In the genomic region with DNA sequence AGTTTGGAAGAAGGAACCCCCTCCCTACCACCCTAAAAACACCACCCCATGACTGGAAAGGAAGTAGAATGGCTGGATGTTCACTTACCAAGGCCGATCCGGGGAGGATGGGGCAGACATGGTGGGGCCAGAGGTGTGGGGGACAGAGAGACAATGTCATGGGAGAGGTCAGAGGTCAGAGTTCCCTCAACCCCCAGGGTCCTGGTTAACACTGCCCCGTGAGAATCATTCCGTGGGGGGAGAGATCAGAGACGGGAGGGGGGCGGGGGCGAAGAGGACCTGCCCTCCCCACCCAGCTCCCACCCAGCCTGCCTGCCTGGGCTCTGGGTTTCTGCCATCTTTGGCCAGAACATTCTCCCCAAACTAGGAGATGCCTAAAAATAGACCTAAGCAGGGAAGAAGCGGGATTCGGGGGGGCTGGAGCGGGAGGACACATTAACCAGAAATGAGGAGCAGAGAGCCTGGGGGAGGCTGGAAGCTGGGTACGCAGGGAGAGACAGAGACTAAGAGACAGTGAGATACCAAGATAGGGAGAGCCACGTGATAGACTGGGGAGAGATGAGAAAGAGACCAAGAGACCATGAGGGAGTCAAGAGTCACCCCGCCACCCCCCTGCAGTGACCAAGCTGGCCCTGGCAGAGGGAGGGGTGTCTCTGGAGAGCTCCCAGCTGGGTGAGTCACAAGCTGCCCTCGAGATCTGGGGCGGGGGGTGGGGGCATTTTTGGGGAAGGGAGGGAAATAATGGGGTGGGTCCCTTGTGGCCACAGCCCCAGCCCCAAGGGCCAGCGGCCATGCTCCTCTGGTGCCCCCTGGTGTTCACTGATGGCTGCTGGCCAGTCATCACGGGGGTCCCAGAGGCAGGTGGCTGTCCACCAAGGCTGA, we compare ENCODE assay signal across 8 cellular contexts. TPM values are rescaled to one million over a fixed set of nuclear protein-coding genes. Genes with fewer than 3 reads are reported as not detected.
DNase-seq lines count a peak whose midpoint lies in the region; ATAC-seq, FAIRE-seq and TF ChIP-seq lines count a peak whose summit lies in the region.

No MANE protein-coding gene starts in this region.

- H3K4me1 Mint-ChIP-seq in T-helper 17 cell, result peaks cover 8% of the 10 kb centered on the region
- peaks cover 25% of the 10 kb centered on the region for H3K4me1 Mint-ChIP-seq in MCF 10A (ENCODE audit: insufficient read depth, unreplicated experiment)

- ATAC-seq in T-helper 17 cell, result no peak
- ATAC-seq in HG03378 (IDR thresholded peaks at IDR 0.05; ENCODE audit: unreplicated experiment), result no peak

- no peak for FAIRE-seq in small intestine (lab: Jason Lieb, UNC)

- H3K27me3 ChIP-seq in GM23248 (replicated peaks; ENCODE audit: insufficient read depth) (no peaks in the 10 kb centered on the region), small intestine (ENCODE audit: control insufficient read depth in 2 of 2, insufficient read depth in 2 of 2, low read length in 2 of 2) (no peaks in the 10 kb centered on the region)

- no peaks in the 10 kb centered on the region for H3K9me3 Mint-ChIP-seq in MCF 10A (ENCODE audit: unreplicated experiment)

- POLR2A ChIA-PET in MCF 10A (lab: Yijun Ruan, JAX), result interaction anchor here (0.6 to 1.1 kb wide), 3 partner anchors 51 to 108 kb away, joined by 3 to 4 read pairs (median 3); no protein-coding TSS in a partner anchor

- intact Hi-C loops in MCF 10A (cut with micrococcal nuclease), result loop anchor here (1.0 to 2.0 kb wide), 2 partner anchors 66 to 167 kb away; no protein-coding TSS in a partner anchor

- no peaks in the 10 kb centered on the region for H3K9me2 ChIP-seq in GM23248 (ENCODE audit: insufficient read depth)

- peaks cover 9% of the 10 kb centered on the region for H3K27me3 Mint-ChIP-seq in T-helper 17 cell
- no peaks in the 10 kb centered on the region for H3K27me3 Mint-ChIP-seq in MCF 10A (ENCODE audit: insufficient read depth, unreplicated experiment)

- no peaks in the 10 kb centered on the region for H3K79me2 ChIP-seq in GM23248 (ENCODE audit: insufficient read depth)

- H3K4me3 ChIP-seq in AG10803 (ENCODE audit: low read length) (peak overlapping the region; percentile 15), GM23248 (no peak overlapping the region), small intestine (ENCODE audit: low read depth in 1 of 2, low read length in 2 of 2) (no peak overlapping the region)

- H4K20me1 ChIP-seq in GM23248 (ENCODE audit: insufficient read depth), result no peaks in the 10 kb centered on the region

- peaks cover 11% of the 10 kb centered on the region for H3F3A ChIP-seq in GM23248 (ENCODE audit: insufficient read depth)

- WGBS in GM23248 (ENCODE audit: low coverage in 1 of 2, low lambda C conversion rate in 2 of 2, missing lambda C conversion rate in 2 of 2), 2 experiments, result 3 to 6% methylated on average over 11 to 17 of the region's 17 CpGs
- 47 to 67% (median 63%) methylated on average over 15 to 17 of the region's 17 CpGs for WGBS in small intestine, 3 donors

- peak overlapping the region; percentile 65 for H3K9ac ChIP-seq in GM23248

- H3K9me3 ChIP-seq in GM23248 (ENCODE audit: low read depth), result no peaks in the 10 kb centered on the region
- no peaks in the 10 kb centered on the region for H3K9me3 ChIP-seq in T-helper 17 cell (ENCODE audit: control insufficient read depth, low read length, poor library complexity, severe bottlenecking)
- H3K9me3 ChIP-seq in small intestine (ENCODE audit: control insufficient read depth, low read depth), result no peaks in the 10 kb centered on the region

- H3K36me3 Mint-ChIP-seq in T-helper 17 cell (ENCODE audit: low read depth), result no peaks in the 10 kb centered on the region
- peaks cover 2% of the 10 kb centered on the region for H3K36me3 Mint-ChIP-seq in MCF 10A (ENCODE audit: insufficient read depth, unreplicated experiment)

- peaks cover 8% of the 10 kb centered on the region for H3K4me1 ChIP-seq in GM23248 (ENCODE audit: insufficient read depth)
- H3K4me1 ChIP-seq in small intestine (ENCODE audit: control insufficient read depth in 2 of 2, insufficient read depth in 1 of 2, low read depth in 1 of 2, low read length in 1 of 2), result no peaks in the 10 kb centered on the region

- no peaks in the 10 kb centered on the region for H3K36me3 ChIP-seq in GM23248 (ENCODE audit: low read depth)
- H3K36me3 ChIP-seq in small intestine (ENCODE audit: control insufficient read depth in 2 of 2, insufficient read depth in 2 of 2, low read length in 2 of 2), result peaks cover 0 to 3% of the 10 kb centered on the region in 2 donors

- H3K27ac ChIP-seq in GM23248 (peak overlapping the region; percentile 61), small intestine (ENCODE audit: low read depth in 1 of 2, low read length in 1 of 2) (peak overlapping the region in 1 of 2 donors; percentile 83)

- peak overlapping the region; percentile 65 for H2AFZ ChIP-seq in GM23248

- DNase-seq in AG10803 (ENCODE audit: low read depth), result peak; percentile 83
- peak; percentile 82 for DNase-seq in GM23248
- peak in 2 of 3 donors; percentile 20 to 22 for DNase-seq in T-helper 17 cell
- DNase-seq in MCF 10A (ENCODE audit: unreplicated experiment), result peak; percentile 78
- DNase-seq in inferior parietal cortex (ENCODE audit: extremely low spot score), result peak; percentile 46
- peak; percentile 19 for DNase-seq in small intestine
- no peak for DNase-seq in NCI-H345 (lab: John Stamatoyannopoulos, UW)

- CTCF ChIA-PET in MCF 10A (lab: Yijun Ruan, JAX), result interaction anchor here (0.7 to 4.9 kb wide), 8 partner anchors 20 to 176 kb away, joined by 3 to 41 read pairs (median 6); partner anchors contain the start of gene SPC24

- in situ Hi-C loops in GM23248 (cut with MboI), result loop anchor here (10.0 kb wide), 1 partner anchor 169 kb away; no protein-coding TSS in a partner anchor

- peak; percentile 78 for TF ChIP-seq CTCF in AG10803 (conservative IDR thresholded peaks at IDR 0.05; ENCODE audit: low read length)
- TF ChIP-seq CTCF in MCF 10A (IDR thresholded peaks at IDR 0.05; ENCODE audit: unreplicated experiment), result peak; percentile 91

- H3K4me3 Mint-ChIP-seq in T-helper 17 cell, result no peak overlapping the region
- H3K4me3 Mint-ChIP-seq in MCF 10A (ENCODE audit: unreplicated experiment), result peak overlapping the region; percentile 17

- H3K27ac Mint-ChIP-seq in T-helper 17 cell (no peak overlapping the region), MCF 10A (ENCODE audit: low read depth, unreplicated experiment) (peak overlapping the region; percentile 47)

- peak overlapping the region; percentile 44 for H3K4me2 ChIP-seq in GM23248 (ENCODE audit: unreplicated experiment)

- BruUV-seq in MCF 10A (replicated peaks; lab: Mats Ljungman, UMichigan), result no TSS peak

RNA-seq across cellular contexts. Expression of gene KANK2, which starts 6.1 kb away (rescaled TPM):
- 215 and 278 TPM in 2 replicates for total RNA-seq in GM23248 (2014; rRNA removed; shearing (Covaris generic))
- polyA plus RNA-seq in GM23248 (2016; fragmentation: Nextera tagmentation; extraction: Ambion mirVana) (76.3 and 77.1 TPM in 2 replicates), small intestine (10 to 100 TPM; 10.7 to 83.6 (median 51.3) TPM)
- total RNA-seq in T-helper 17 cell (under 1 TPM; 0.63 to 0.72 TPM), MCF 10A (2022) (25.0 and 29.2 TPM in 2 replicates)

RNA-seq across cellular contexts. Expression of gene ANGPTL8, which starts 36.0 kb away (rescaled TPM):
- 1.7 TPM in 1 of 2 replicates, not detected in the other for total RNA-seq in GM23248 (2014; rRNA removed; shearing (Covaris generic))
- polyA plus RNA-seq in GM23248 (2016; fragmentation: Nextera tagmentation; extraction: Ambion mirVana), result not detected in 2 replicates
- not detected for total RNA-seq in T-helper 17 cell
- not detected in 2 replicates for total RNA-seq in MCF 10A (2022)
- polyA plus RNA-seq in small intestine, result 10 to 100 TPM in 1 of 3 donors, not detected in 2; 13.0 TPM

RNA-seq across cellular contexts. Expression of gene SPC24, which starts 47.9 kb away (rescaled TPM):
- total RNA-seq in GM23248 (2014; rRNA removed; shearing (Covaris generic)), result 9.5 and 19.8 TPM in 2 replicates
- polyA plus RNA-seq in GM23248 (2016; fragmentation: Nextera tagmentation; extraction: Ambion mirVana), result 14.8 and 16.2 TPM in 2 replicates
- total RNA-seq in T-helper 17 cell, result under 1 TPM; 0.62 to 0.89 TPM
- total RNA-seq in MCF 10A (2022), result 8.6 and 16.4 TPM in 2 replicates
- 10 to 100 TPM in 1 of 3 donors, under 1 TPM in 2; 0.27 to 10.9 (median 0.45) TPM for polyA plus RNA-seq in small intestine

RNA-seq across cellular contexts. Expression of gene DOCK6, which starts 58.9 kb away (rescaled TPM):
- 10.7 and 13.9 TPM in 2 replicates for total RNA-seq in GM23248 (2014; rRNA removed; shearing (Covaris generic))
- polyA plus RNA-seq in GM23248 (2016; fragmentation: Nextera tagmentation; extraction: Ambion mirVana) (11.8 and 17.7 TPM in 2 replicates), small intestine (10 to 100 TPM; 45.2 to 68.0 (median 56.7) TPM)
- total RNA-seq in T-helper 17 cell (1 to 10 TPM in 1 of 2 donors, under 1 TPM in 1; 0.62 to 6.1 TPM), MCF 10A (2022) (49.1 and 61.7 TPM in 2 replicates)

Comparison
In these comparisons a context has a peak if more than half of its experiments do, and no peak if none do; other contexts are left out.
1. RNA of gene KANK2, which starts 6.1 kb away (total RNA-seq): 215 to 278 TPM in GM23248 and 25.0 to 29.2 TPM in MCF 10A; 0.63 to 0.72 TPM in T-helper 17 cell; every median in the first group is over 10 times any median in the second.